In the genomic region with DNA sequence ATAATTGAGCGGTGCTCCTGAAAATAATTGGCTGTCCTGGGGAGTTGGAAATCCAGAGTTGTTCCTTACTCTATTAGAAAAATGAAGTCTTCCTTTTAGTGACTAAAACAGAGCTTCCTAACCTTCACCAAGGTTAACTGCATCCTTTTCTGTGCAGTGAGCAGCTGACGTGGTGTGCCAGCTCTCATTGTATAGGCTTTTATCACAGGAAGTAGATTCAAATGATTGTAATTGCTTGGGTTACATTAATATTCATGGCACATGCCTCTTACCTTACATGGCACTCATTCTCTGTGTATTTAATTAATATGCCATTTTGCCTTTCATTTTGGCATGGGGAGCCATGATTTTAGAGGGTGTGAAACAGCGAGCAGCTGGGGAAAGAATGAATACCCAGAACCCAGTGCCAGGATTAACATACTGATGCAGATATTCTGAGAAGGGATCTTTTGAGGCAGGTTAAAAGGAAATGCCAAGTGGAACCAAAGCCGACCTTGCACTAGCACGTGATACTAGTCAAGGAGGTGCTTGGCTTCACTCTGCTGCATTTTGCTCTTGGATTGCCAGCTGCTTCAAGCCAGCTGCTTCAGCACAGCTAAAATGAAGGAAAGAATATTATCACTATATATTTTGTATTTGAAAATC, we compare ENCODE assay signal across 10 cellular contexts.
DNase-seq lines count a peak whose midpoint lies in the region; ATAC-seq and TF ChIP-seq lines count a peak whose summit lies in the region.
"Had no signal": no experiment of that assay in that cellular context is flagged by ENCODE, and none has a peak within 500 bp of the region (broad histone marks: within the 10 kb centered on the region; RNA-seq: fewer than 3 reads in every experiment).

No MANE protein-coding gene starts in this region.

- H3K4me3 ChIP-seq in Peyer's patch = no peak overlapping the region

- no peaks in the 10 kb centered on the region for H3K4me1 ChIP-seq in Peyer's patch

- no peaks in the 10 kb centered on the region for H3K27me3 ChIP-seq in Peyer's patch

- DNase-seq in left ventricle myocardium superior = no peak
- no peak for DNase-seq in cardiac septum (ENCODE audit: low spot score)
- peak; percentile 71 for DNase-seq in NCI-H2196 (lab: John Stamatoyannopoulos, UW; ENCODE audit: unreplicated experiment)
- DNase-seq in dermis blood vessel endothelial cell = peak; percentile 40
- no peak for DNase-seq in GM19238 (ENCODE audit: insufficient read length, low spot score)
- DNase-seq in Peyer's patch = no peak
- DNase-seq: activated CD8-positive, alpha-beta memory T cell treated with anti-CD3 and anti-CD28 coated beads for 24 hours; NCI-H526 had no signal

- no peak overlapping the region for H3K27ac ChIP-seq in Peyer's patch

- H3K36me3 ChIP-seq in Peyer's patch = no peaks in the 10 kb centered on the region

- no peak for TF ChIP-seq POLR2A in Peyer's patch (IDR thresholded peaks at IDR 0.05)

- ATAC-seq in left ventricle myocardium superior = peak; percentile 9
- no peak for ATAC-seq in HG02610 (IDR thresholded peaks at IDR 0.05; ENCODE audit: unreplicated experiment)
- no peak for ATAC-seq in HG03354 (IDR thresholded peaks at IDR 0.05; ENCODE audit: poor library complexity, severe bottlenecking, unreplicated experiment)

- no peaks in the 10 kb centered on the region for H3K9me3 ChIP-seq in Peyer's patch

- TF ChIP-seq CTCF in Peyer's patch (IDR thresholded peaks at IDR 0.05) = no peak

- intact Hi-C loops in left ventricle myocardium superior (cut with micrococcal nuclease) (no loop called here), cardiac septum (cut with DNase I) (no loop called here)

Comparison
In these comparisons a context has a peak if more than half of its experiments do, and no peak if none do; other contexts are left out.
1. DNase-seq: peak in NCI-H2196 (single experiment) and dermis blood vessel endothelial cell (single experiment); none in left ventricle myocardium superior (single experiment), cardiac septum (single experiment), GM19238 (single experiment) and Peyer's patch (0 of 3).